Comparison of ENCODE assay signal across 8 cellular contexts in the genomic region with DNA sequence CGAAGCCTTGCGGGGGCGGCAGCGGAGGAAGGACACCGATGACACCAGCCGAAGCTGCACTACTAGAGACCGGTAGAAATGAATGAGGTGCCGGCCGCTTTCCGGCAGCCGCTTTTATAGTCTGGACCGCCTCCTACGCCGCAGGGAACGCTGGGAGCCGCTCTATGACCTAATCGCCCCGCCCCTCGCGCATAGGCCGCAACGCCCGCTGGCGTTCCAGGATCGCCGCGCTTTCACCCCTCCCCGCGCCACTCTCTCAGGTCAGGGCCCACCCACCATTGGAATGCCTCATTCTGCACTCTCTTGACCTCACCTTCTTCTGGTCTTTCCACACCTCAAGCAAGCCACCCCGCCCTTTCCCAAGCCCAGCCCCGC. TPM values are rescaled to one million over a fixed set of nuclear protein-coding genes. Genes with fewer than 3 reads are reported as not detected.
DNase-seq lines count a peak whose midpoint lies in the region; ATAC-seq and TF ChIP-seq lines count a peak whose summit lies in the region.

DDX5 (minus strand) TSS at position 89 of the 375 bp plus-strand sequence. CDS start 170 bp downstream, outside the sequence.

- H3K79me2 ChIP-seq in DND-41 (ENCODE audit: insufficient read depth, low read length), result peaks cover 92% of the 10 kb centered on the region
- H3K79me2 ChIP-seq in GM23338 (replicated peaks; ENCODE audit: insufficient read depth), result peaks cover 93% of the 10 kb centered on the region
- peaks cover 91% of the 10 kb centered on the region for H3K79me2 ChIP-seq in Loucy (ENCODE audit: insufficient read depth, low read length)

- H3K9me3 ChIP-seq in DND-41 (ENCODE audit: insufficient read depth, low read length, severe bottlenecking), result no peaks in the 10 kb centered on the region
- H3K9me3 ChIP-seq in Loucy (ENCODE audit: insufficient read depth, low read depth, low read length), result no peaks in the 10 kb centered on the region

- H3F3A ChIP-seq in GM23338 (replicated peaks; ENCODE audit: low read depth) (peaks cover 31% of the 10 kb centered on the region), Loucy (ENCODE audit: low read depth) (peaks cover 6% of the 10 kb centered on the region; the same call in 1 of the 2 replicates)

- H3K4me3 Mint-ChIP-seq in GM23338, result peak within 1 kb of the TSS; percentile 99
- H3K4me3 Mint-ChIP-seq in activated T-helper 2 cell treated with anti-CD3 and anti-CD28 coated beads, Interferon-gamma antibody, Interleukin-2, Interleukin-4, amounts not matched to agents 10 μg/mL and 5 μg/mL and 100 μg/mL, durations not matched to agents 14 hours and 24 hours and 36 hours (ENCODE audit: low read depth), result peak within 1 kb of the TSS; percentile 98
- peak within 1 kb of the TSS; percentile 98 for H3K4me3 Mint-ChIP-seq in natural killer cell treated with Interleukin-12 subunit alpha and Interleukin-12 subunit beta and Interleukin-15 and Interleukin-18, amount 100 ng/mL, for 72 hours

- no peaks in the 10 kb centered on the region for H3K9me2 ChIP-seq in GM23338 (ENCODE audit: insufficient read depth)
- no peaks in the 10 kb centered on the region for H3K9me2 ChIP-seq in Loucy (replicated peaks; ENCODE audit: low read depth, low read length)

- H2AFZ ChIP-seq in DND-41 (ENCODE audit: low read depth, low read length) (peak within 1 kb of the TSS; percentile 89), GM23338 (no peak within 1 kb of the TSS), Loucy (ENCODE audit: low read length) (peak within 1 kb of the TSS; percentile 71)

- peaks cover 70% of the 10 kb centered on the region for H4K20me1 ChIP-seq in DND-41 (ENCODE audit: insufficient read depth, low read length)
- H4K20me1 ChIP-seq in GM23338 (replicated peaks; ENCODE audit: insufficient read depth), result peaks cover 51% of the 10 kb centered on the region
- peaks cover 72% of the 10 kb centered on the region for H4K20me1 ChIP-seq in Loucy (ENCODE audit: insufficient read depth, low read length, poor library complexity, severe bottlenecking)

- H3K4me1 Mint-ChIP-seq in GM23338, result peaks cover 55% of the 10 kb centered on the region
- peaks cover 45% of the 10 kb centered on the region for H3K4me1 Mint-ChIP-seq in activated T-helper 2 cell treated with anti-CD3 and anti-CD28 coated beads, Interferon-gamma antibody, Interleukin-2, Interleukin-4, amounts not matched to agents 10 μg/mL and 5 μg/mL and 100 μg/mL, durations not matched to agents 14 hours and 24 hours and 36 hours (ENCODE audit: low read depth)
- peaks cover 60 to 71% of the 10 kb centered on the region in 2 donors for H3K4me1 Mint-ChIP-seq in natural killer cell treated with Interleukin-12 subunit alpha and Interleukin-12 subunit beta and Interleukin-15 and Interleukin-18, amount 100 ng/mL, for 72 hours (ENCODE audit: low read depth in 2 of 2)

- ATAC-seq in DND-41 (ENCODE audit: insufficient read depth, low read depth) (no peak; the same call in 1 of the 3 replicates), GM23338 (peak; percentile 67)
- peak; percentile 79 to 85 for ATAC-seq in natural killer cell treated with Interleukin-12 subunit alpha and Interleukin-12 subunit beta and Interleukin-15 and Interleukin-18, amount 100 ng/mL, for 72 hours

- intact Hi-C loops in activated T-helper 2 cell treated with anti-CD3 and anti-CD28 coated beads, Interferon-gamma antibody, Interleukin-2, Interleukin-4, amounts not matched to agents 10 μg/mL and 5 μg/mL and 100 μg/mL, durations not matched to agents 14 hours and 24 hours and 36 hours (cut with micrococcal nuclease), result loop anchor here (1.0 to 10.0 kb wide), 10 partner anchors 9 to 731 kb away; partner anchors contain the start of genes CCDC47, DDX42, FTSJ3 and GNA13

- H3K9me3 Mint-ChIP-seq in GM23338, result peaks cover 4% of the 10 kb centered on the region; the same call in 1 of the 3 replicates
- H3K9me3 Mint-ChIP-seq in activated T-helper 2 cell treated with anti-CD3 and anti-CD28 coated beads, Interferon-gamma antibody, Interleukin-2, Interleukin-4, amounts not matched to agents 10 μg/mL and 5 μg/mL and 100 μg/mL, durations not matched to agents 14 hours and 24 hours and 36 hours, result no peaks in the 10 kb centered on the region
- no peaks in the 10 kb centered on the region for H3K9me3 Mint-ChIP-seq in natural killer cell treated with Interleukin-12 subunit alpha and Interleukin-12 subunit beta and Interleukin-15 and Interleukin-18, amount 100 ng/mL, for 72 hours

- peak within 1 kb of the TSS; percentile 82 to 97 for H3K4me3 ChIP-seq in DND-41 (ENCODE audit: low read depth in 1 of 2, low read length in 2 of 2)
- H3K4me3 ChIP-seq in GM23338, result peak within 1 kb of the TSS; percentile 100
- peak within 1 kb of the TSS; percentile 99 for H3K4me3 ChIP-seq in Loucy (ENCODE audit: low read length, poor library complexity, severe bottlenecking)
- peak within 1 kb of the TSS; percentile 100 for H3K4me3 ChIP-seq in fibroblast of pulmonary artery (replicated peaks; ENCODE audit: low read depth, low read length)

- TF ChIP-seq CTCF in DND-41 (IDR thresholded peaks at IDR 0.05; ENCODE audit: borderline replicate concordance, extremely low read depth, low read length, poor library complexity, severe bottlenecking) (no peak), GM23338 (conservative IDR thresholded peaks at IDR 0.05; ENCODE audit: low read depth in 2 of 2) (no peak), Loucy (conservative IDR thresholded peaks at IDR 0.05; ENCODE audit: low read length) (no peak), fibroblast of pulmonary artery (IDR thresholded peaks at IDR 0.05; ENCODE audit: low read length, missing control alignments) (no peak)

- TF ChIP-seq POLR2A in Raji (IDR thresholded peaks at IDR 0.05; ENCODE audit: insufficient read depth, low read depth, low read length), result peak; percentile 99

- H3K36me3 ChIP-seq in DND-41 (ENCODE audit: insufficient read depth, low read length) (peaks cover 71% of the 10 kb centered on the region), GM23338 (ENCODE audit: insufficient read depth) (peaks cover 52% of the 10 kb centered on the region), Loucy (ENCODE audit: insufficient read depth, low read length) (peaks cover 48% of the 10 kb centered on the region)

- H3K27ac Mint-ChIP-seq in GM23338, result peak within 1 kb of the TSS; percentile 100
- peak within 1 kb of the TSS; percentile 100 for H3K27ac Mint-ChIP-seq in activated T-helper 2 cell treated with anti-CD3 and anti-CD28 coated beads, Interferon-gamma antibody, Interleukin-2, Interleukin-4, amounts not matched to agents 10 μg/mL and 5 μg/mL and 100 μg/mL, durations not matched to agents 14 hours and 24 hours and 36 hours
- peak within 1 kb of the TSS; percentile 99 for H3K27ac Mint-ChIP-seq in natural killer cell treated with Interleukin-12 subunit alpha and Interleukin-12 subunit beta and Interleukin-15 and Interleukin-18, amount 100 ng/mL, for 72 hours

- H3K9ac ChIP-seq in DND-41 (ENCODE audit: low read depth, low read length), result peak within 1 kb of the TSS; percentile 100
- peak within 1 kb of the TSS; percentile 99 for H3K9ac ChIP-seq in Loucy (ENCODE audit: low read depth, low read length, poor library complexity, severe bottlenecking)

- peaks cover 24% of the 10 kb centered on the region for H3K27me3 Mint-ChIP-seq in GM23338 (ENCODE audit: insufficient read depth, low read depth, poor library complexity)
- H3K27me3 Mint-ChIP-seq in activated T-helper 2 cell treated with anti-CD3 and anti-CD28 coated beads, Interferon-gamma antibody, Interleukin-2, Interleukin-4, amounts not matched to agents 10 μg/mL and 5 μg/mL and 100 μg/mL, durations not matched to agents 14 hours and 24 hours and 36 hours (ENCODE audit: low read depth), result no peaks in the 10 kb centered on the region
- H3K27me3 Mint-ChIP-seq in natural killer cell treated with Interleukin-12 subunit alpha and Interleukin-12 subunit beta and Interleukin-15 and Interleukin-18, amount 100 ng/mL, for 72 hours, result no peaks in the 10 kb centered on the region

- H3K27ac ChIP-seq in DND-41 (ENCODE audit: low read length) (peak within 1 kb of the TSS; percentile 100), GM23338 (ENCODE audit: low read depth) (peak within 1 kb of the TSS; percentile 99)

- H3K4me2 ChIP-seq in DND-41 (ENCODE audit: insufficient read depth, low read length) (peak within 1 kb of the TSS; percentile 85), GM23338 (peak within 1 kb of the TSS; percentile 91), Loucy (ENCODE audit: low read depth, low read length, poor library complexity, severe bottlenecking) (peak within 1 kb of the TSS; percentile 98)

- DNase-seq in DND-41 (peak; percentile 96), GM23338 (ENCODE audit: low spot score) (peak; percentile 98), fibroblast of pulmonary artery (ENCODE audit: low read depth) (peak; percentile 97)
- DNase-seq in activated T-helper 2 cell treated with anti-CD3 and anti-CD28 coated beads, Interferon-gamma antibody, Interleukin-2, Interleukin-4, amounts not matched to agents 10 μg/mL and 5 μg/mL and 100 μg/mL, durations not matched to agents 14 hours and 24 hours and 36 hours (ENCODE audit: low spot score), result peak; percentile 97
- peak; percentile 98 for DNase-seq in natural killer cell treated with Interleukin-12 subunit alpha and Interleukin-12 subunit beta and Interleukin-15 and Interleukin-18, amount 100 ng/mL, for 72 hours (ENCODE audit: low spot score)
- DNase-seq in stimulated activated naive CD4-positive, alpha-beta T cell treated with Interleukin-2 at 50 U/mL for 16 hours (lab: John Stamatoyannopoulos, UW), result peak; percentile 100

- H3K36me3 Mint-ChIP-seq in GM23338 (ENCODE audit: low read depth), result peaks cover 86% of the 10 kb centered on the region
- H3K36me3 Mint-ChIP-seq in activated T-helper 2 cell treated with anti-CD3 and anti-CD28 coated beads, Interferon-gamma antibody, Interleukin-2, Interleukin-4, amounts not matched to agents 10 μg/mL and 5 μg/mL and 100 μg/mL, durations not matched to agents 14 hours and 24 hours and 36 hours (ENCODE audit: low read depth), result peaks cover 73% of the 10 kb centered on the region
- H3K36me3 Mint-ChIP-seq in natural killer cell treated with Interleukin-12 subunit alpha and Interleukin-12 subunit beta and Interleukin-15 and Interleukin-18, amount 100 ng/mL, for 72 hours, result peaks cover 59% of the 10 kb centered on the region

- H3K4me1 ChIP-seq in DND-41 (ENCODE audit: insufficient read depth, low read length) (peaks cover 64% of the 10 kb centered on the region), GM23338 (ENCODE audit: insufficient read depth) (peaks cover 16% of the 10 kb centered on the region), Loucy (ENCODE audit: insufficient read depth, low read length, poor library complexity, severe bottlenecking) (peaks cover 45% of the 10 kb centered on the region)

- H3K27me3 ChIP-seq in DND-41 (ENCODE audit: insufficient read depth, low read length, poor library complexity) (no peaks in the 10 kb centered on the region), GM23338 (ENCODE audit: insufficient read depth) (no peaks in the 10 kb centered on the region), Loucy (ENCODE audit: insufficient read depth, low read length, poor library complexity, severe bottlenecking) (peaks cover 10% of the 10 kb centered on the region)

RNA-seq across cellular contexts. Expression of gene DDX5, which starts in this region (rescaled TPM):
- total RNA-seq in GM23338 (2014; rRNA removed; shearing (Covaris generic)), result 399 and 400 TPM in 2 replicates
- polyA plus RNA-seq in GM23338 (2016; fragmentation: Nextera tagmentation; extraction: Ambion mirVana), result 367 and 447 TPM in 2 replicates
- total RNA-seq in activated T-helper 2 cell treated with anti-CD3 and anti-CD28 coated beads, Interferon-gamma antibody, Interleukin-2, Interleukin-4, amounts not matched to agents 10 μg/mL and 5 μg/mL and 100 μg/mL, durations not matched to agents 14 hours and 24 hours and 36 hours, result 899 and 902 TPM in 2 replicates
- 1,000 to 10,000 TPM in 1 of 2 donors, 100 to 1,000 TPM in 1; 987 to 1,102 TPM for total RNA-seq in natural killer cell treated with Interleukin-12 subunit alpha and Interleukin-12 subunit beta and Interleukin-15 and Interleukin-18, amount 100 ng/mL, for 72 hours
